Comparison of ENCODE assay signal across 10 cellular contexts in genomic region chr22:39299829-39300178, GRCh38. TPM values are rescaled to one million over a fixed set of nuclear protein-coding genes. Genes with fewer than 3 reads are reported as not detected.
DNase-seq lines count a peak whose midpoint lies in the region; ATAC-seq and TF ChIP-seq lines count a peak whose summit lies in the region.
"Had no signal": no experiment of that assay in that cellular context is flagged by ENCODE, and none has a peak within 500 bp of the region (broad histone marks: within the 10 kb centered on the region; RNA-seq: fewer than 3 reads in every experiment).

No MANE protein-coding gene starts in this region.

- intact Hi-C loops in Caco-2 (cut with micrococcal nuclease; ENCODE audit: unreplicated experiment): no loop called here

- no peak overlapping the region for H3K14ac ChIP-seq in neuronal stem cell (ENCODE audit: low read length)

- H3K4me1 Mint-ChIP-seq in Caco-2 (ENCODE audit: low read depth, unreplicated experiment): peaks cover 27% of the 10 kb centered on the region
- H3K4me1 Mint-ChIP-seq in glutamatergic neuron (ENCODE audit: low read depth, unreplicated experiment): peaks cover 13% of the 10 kb centered on the region

- no TSS peak for BruUV-seq in Caco-2 (replicated peaks; lab: Mats Ljungman, UMichigan)

- no peaks in the 10 kb centered on the region for H3K9me3 Mint-ChIP-seq in Caco-2 (ENCODE audit: unreplicated experiment)
- peaks cover 1% of the 10 kb centered on the region for H3K9me3 Mint-ChIP-seq in glutamatergic neuron (ENCODE audit: unreplicated experiment)

- CTCF ChIA-PET in Caco-2 (lab: Charles Lee): interaction anchor here (0.6 to 2.6 kb wide), 2 partner anchors 11 to 531 kb away, joined by 3 to 9 read pairs; no protein-coding TSS in a partner anchor

- DNase-seq in Caco-2: no peak
- DNase-seq in MV-4-11 (lab: John Stamatoyannopoulos, UW): peak; percentile 91
- DNase-seq in fibroblast of lung (ENCODE audit: low read depth in 2 of 2): peak in 1 of 2 donors; percentile 47
- no peak for DNase-seq in neuronal stem cell (ENCODE audit: low spot score)
- DNase-seq in glutamatergic neuron: no peak
- DNase-seq in SIG-M5 treated with dmso at 0.1 percent for 504 hours (lab: John Stamatoyannopoulos, UW; ENCODE audit: unreplicated experiment): no peak
- DNase-seq in cerebellum (ENCODE audit: low spot score): no peak
- DNase-seq: CD4-positive, CD25-positive, alpha-beta regulatory T cell; NCI-H2227 treated with DMSO at 0.1 percent for 48 hours had no signal

- H2BK5ac ChIP-seq in neuronal stem cell (ENCODE audit: low read length): no peak overlapping the region

- H3K79me2 ChIP-seq in fibroblast of lung (ENCODE audit: control insufficient read depth, insufficient read depth, low read length): no peaks in the 10 kb centered on the region

- H2AFZ ChIP-seq in fibroblast of lung (ENCODE audit: low read length) (no peak overlapping the region), neuronal stem cell (ENCODE audit: low read length) (peak overlapping the region; percentile 82)

- H4K8ac ChIP-seq in neuronal stem cell (ENCODE audit: low read depth, low read length): no peak overlapping the region

- H3K18ac ChIP-seq in neuronal stem cell (ENCODE audit: low read length): peak overlapping the region; percentile 90

- no peak overlapping the region for H3K4ac ChIP-seq in neuronal stem cell (ENCODE audit: low read length)

- H2BK120ac ChIP-seq in neuronal stem cell (ENCODE audit: low read depth, low read length): peak overlapping the region; percentile 6

- H3K27ac Mint-ChIP-seq in Caco-2 (ENCODE audit: unreplicated experiment) (peak overlapping the region; percentile 37), glutamatergic neuron (ENCODE audit: unreplicated experiment) (no peak overlapping the region)
- H3K27ac Mint-ChIP-seq: CD4-positive, CD25-positive, alpha-beta regulatory T cell had no signal

- H2BK12ac ChIP-seq in neuronal stem cell (ENCODE audit: low read length): peak overlapping the region; percentile 12

- H3K36me3 ChIP-seq in Caco-2 (ENCODE audit: control insufficient read depth, insufficient read depth, low read length) (no peaks in the 10 kb centered on the region), fibroblast of lung (ENCODE audit: control insufficient read depth, insufficient read depth, low read length) (no peaks in the 10 kb centered on the region), neuronal stem cell (replicated peaks in 1 of 2; ENCODE audit: control insufficient read depth in 2 of 2, insufficient read depth in 2 of 2, low read length in 2 of 2) (no peaks in the 10 kb centered on the region)

- no peak for TF ChIP-seq CTCF in Caco-2 (IDR thresholded peaks at IDR 0.05; ENCODE audit: insufficient read depth in 1 of 2, low read depth in 1 of 2, low read length in 1 of 2, severe bottlenecking in 1 of 2, unreplicated experiment in 1 of 2)
- no peak for TF ChIP-seq CTCF in fibroblast of lung (conservative IDR thresholded peaks at IDR 0.05 in 1 of 2, IDR thresholded peaks at IDR 0.05 in 1 of 2; ENCODE audit: low read depth in 1 of 2, low read length in 2 of 2)
- no peak for TF ChIP-seq CTCF in glutamatergic neuron (IDR thresholded peaks at IDR 0.05; ENCODE audit: partially characterized antibody, unreplicated experiment)

- H3K27me3 Mint-ChIP-seq in Caco-2 (ENCODE audit: insufficient read depth, unreplicated experiment): no peaks in the 10 kb centered on the region
- H3K27me3 Mint-ChIP-seq in glutamatergic neuron (ENCODE audit: unreplicated experiment): peaks cover 12% of the 10 kb centered on the region

- H3K9me3 ChIP-seq in Caco-2: no peaks in the 10 kb centered on the region
- no peaks in the 10 kb centered on the region for H3K9me3 ChIP-seq in fibroblast of lung (ENCODE audit: control insufficient read depth, insufficient read depth, low read depth, low read length)
- H3K9me3 ChIP-seq in neuronal stem cell (replicated peaks in 1 of 2; ENCODE audit: control insufficient read depth in 2 of 2, insufficient read depth in 1 of 2, low read depth in 1 of 2, low read length in 2 of 2): peaks cover 0 to 8% of the 10 kb centered on the region in 2 donors

- no peak overlapping the region for H3K23ac ChIP-seq in neuronal stem cell (ENCODE audit: low read depth, low read length, poor library complexity)

- H3K36me3 Mint-ChIP-seq in Caco-2 (ENCODE audit: insufficient read depth, unreplicated experiment): no peaks in the 10 kb centered on the region
- H3K36me3 Mint-ChIP-seq in glutamatergic neuron (ENCODE audit: unreplicated experiment): no peaks in the 10 kb centered on the region
- H3K36me3 Mint-ChIP-seq: CD4-positive, CD25-positive, alpha-beta regulatory T cell had no signal

- POLR2A ChIA-PET in Caco-2 (lab: Charles Lee): no interaction called here

- H3K4me3 Mint-ChIP-seq in Caco-2 (ENCODE audit: unreplicated experiment): peak overlapping the region; percentile 48
- no peak overlapping the region for H3K4me3 Mint-ChIP-seq in glutamatergic neuron (ENCODE audit: unreplicated experiment)
- H3K4me3 Mint-ChIP-seq: CD4-positive, CD25-positive, alpha-beta regulatory T cell had no signal

- peak overlapping the region; percentile 17 for H3K4me2 ChIP-seq in fibroblast of lung (ENCODE audit: extremely low read depth, insufficient read depth, low read length)
- H3K4me2 ChIP-seq in neuronal stem cell (ENCODE audit: insufficient read depth, low read length, poor library complexity, severe bottlenecking): no peak overlapping the region

- H2AK5ac ChIP-seq in neuronal stem cell (ENCODE audit: low read depth, low read length): peak overlapping the region; percentile 64

- no CpG with 5 or more reads among the region's 6 CpGs for WGBS in neuronal stem cell (ENCODE audit: extremely low coverage in 2 of 2, insufficient read length in 2 of 2, insufficient replicate concordance in 1 of 2), 2 donors

- H4K91ac ChIP-seq in neuronal stem cell (ENCODE audit: low read depth, low read length, poor library complexity): no peak overlapping the region

- H3K9ac ChIP-seq in fibroblast of lung (ENCODE audit: insufficient read depth, low read length) (no peak overlapping the region), neuronal stem cell (ENCODE audit: low read depth, low read length, poor library complexity) (no peak overlapping the region)

- H3K4me1 ChIP-seq in Caco-2: peaks cover 44% of the 10 kb centered on the region
- peaks cover 14% of the 10 kb centered on the region for H3K4me1 ChIP-seq in fibroblast of lung (ENCODE audit: control insufficient read depth, extremely low read depth, insufficient read depth, low read length)
- H3K4me1 ChIP-seq in neuronal stem cell (ENCODE audit: control insufficient read depth in 2 of 2, insufficient read depth in 1 of 2, low read depth in 1 of 2, low read length in 2 of 2): peaks cover 18 to 20% of the 10 kb centered on the region in 2 donors

- H3K27ac ChIP-seq in fibroblast of lung (ENCODE audit: insufficient read depth, low read length) (no peak overlapping the region), neuronal stem cell (replicated peaks; ENCODE audit: low read length) (no peak overlapping the region)

- ATAC-seq in GM21515 (IDR thresholded peaks at IDR 0.05; ENCODE audit: unreplicated experiment): no peak

- H2BK15ac ChIP-seq in neuronal stem cell (ENCODE audit: low read length): peak overlapping the region; percentile 79

- H3K27me3 ChIP-seq in Caco-2 (replicated peaks; ENCODE audit: control insufficient read depth, insufficient read depth, low read length) (no peaks in the 10 kb centered on the region), fibroblast of lung (ENCODE audit: control insufficient read depth, insufficient read depth, low read length) (no peaks in the 10 kb centered on the region), neuronal stem cell (ENCODE audit: control insufficient read depth in 3 of 3, insufficient read depth in 3 of 3, low read depth in 1 of 3, low read length in 3 of 3) (no peaks in the 10 kb centered on the region)

- no peak overlapping the region for H3K4me3 ChIP-seq in Caco-2 (ENCODE audit: low read depth, low read length)
- no peak overlapping the region for H3K4me3 ChIP-seq in fibroblast of lung (replicated peaks in 1 of 4; ENCODE audit: control extremely low read depth in 1 of 4, insufficient read depth in 1 of 4, low read depth in 3 of 4, low read length in 4 of 4)
- H3K4me3 ChIP-seq in neuronal stem cell (ENCODE audit: low read length in 2 of 2): peak overlapping the region in 1 of 2 donors; percentile 21

- no peaks in the 10 kb centered on the region for H3K79me1 ChIP-seq in neuronal stem cell (ENCODE audit: low read depth, low read length)

- no peaks in the 10 kb centered on the region for H4K20me1 ChIP-seq in fibroblast of lung (ENCODE audit: control insufficient read depth, extremely low read depth, insufficient read depth, low read length)

RNA-seq across cellular contexts. Expression of gene RPL3, which starts 19.6 kb away (rescaled TPM):
- total RNA-seq in Caco-2 (2022) (1,668 and 1,699 TPM in 2 replicates), fibroblast of lung (2,627 and 3,935 TPM in 2 replicates), glutamatergic neuron (ENCODE audit: unreplicated experiment) (1,061 TPM), cerebellum (983 TPM)
- polyA plus RNA-seq in fibroblast of lung: 2,773 and 2,862 TPM in 2 replicates
- polyA plus RNA-seq in fibroblast of lung (2012): 2,320 and 2,565 TPM in 2 replicates
- 1,108 and 1,634 TPM in 2 replicates for polyA minus RNA-seq in fibroblast of lung (ENCODE audit: low replicate concordance)
- polyA plus RNA-seq in neuronal stem cell (2013, experiment 1 of 2): 3,109 TPM
- 3,051 TPM for polyA plus RNA-seq in neuronal stem cell (2013, experiment 2 of 2)

RNA-seq across cellular contexts. Expression of gene SYNGR1, which starts 50.0 kb away (rescaled TPM):
- total RNA-seq in Caco-2 (2022): 20.2 and 21.9 TPM in 2 replicates
- total RNA-seq in fibroblast of lung: 7.7 and 13.0 TPM in 2 replicates
- 12.9 and 13.5 TPM in 2 replicates for polyA plus RNA-seq in fibroblast of lung
- polyA plus RNA-seq in fibroblast of lung (2012): 29.4 and 32.7 TPM in 2 replicates
- 9.2 and 21.0 TPM in 2 replicates for polyA minus RNA-seq in fibroblast of lung (ENCODE audit: low replicate concordance)
- polyA plus RNA-seq in neuronal stem cell (2013, experiment 1 of 2): 27.7 TPM
- polyA plus RNA-seq in neuronal stem cell (2013, experiment 2 of 2): 26.2 TPM
- total RNA-seq in glutamatergic neuron (ENCODE audit: unreplicated experiment): 49.5 TPM
- total RNA-seq in cerebellum: 56.1 TPM

RNA-seq across cellular contexts. Expression of gene PDGFB, which starts 55.0 kb away (rescaled TPM):
- total RNA-seq in Caco-2 (2022) (7.2 and 8.3 TPM in 2 replicates), fibroblast of lung (under 0.01 TPM in 1 of 2 replicates, not detected in the other), glutamatergic neuron (ENCODE audit: unreplicated experiment) (0.44 TPM), cerebellum (6.9 TPM)
- 0.03 and 0.50 TPM in 2 replicates for polyA plus RNA-seq in fibroblast of lung
- polyA plus RNA-seq in fibroblast of lung (2012): 0.03 and 0.68 TPM in 2 replicates
- 1.3 TPM in 1 of 2 replicates, not detected in the other for polyA minus RNA-seq in fibroblast of lung (ENCODE audit: low replicate concordance)
- polyA plus RNA-seq in neuronal stem cell (2013, experiment 1 of 2): 2.6 TPM
- 2.8 TPM for polyA plus RNA-seq in neuronal stem cell (2013, experiment 2 of 2)
